In genomic region chr12:33322519-33322918, GRCh38 we compare ENCODE assay signal across 1 cellular context.
A peak's percentile ranks its signal among the peaks of the same experiment; 100 is the strongest.
TF ChIP-seq lines count a peak whose summit lies in the region.

No MANE protein-coding gene starts in this region.

TF ChIP-seq in K562, 482 proteins besides CTCF, POLR2A, EP300 and RAD21 (continued from another document):
- TF ChIP-seq AFF1 (IDR thresholded peaks at IDR 0.05; ENCODE audit: low read depth in 1 of 2, partially characterized antibody in 2 of 2) (no peak), EHMT2 (IDR thresholded peaks at IDR 0.05) (peak; percentile 68; the same call in 1 of the 2 replicates), YY1 (IDR thresholded peaks at IDR 0.05; ENCODE audit: borderline replicate concordance in 1 of 3, control insufficient read depth in 1 of 3, extremely low read depth in 1 of 3, insufficient read depth in 3 of 3, insufficient read length in 1 of 3, insufficient replicate concordance in 2 of 3, low read depth in 1 of 3, low read length in 2 of 3) (peak in 1 of 3 experiments; percentile 63), EP400 (IDR thresholded peaks at IDR 0.05) (peak; percentile 29; the same call in 1 of the 2 replicates), TARDBP (IDR thresholded peaks at IDR 0.05) (no peak), CREB3L1 (IDR thresholded peaks at IDR 0.05; ENCODE audit: borderline replicate concordance, low read depth) (peak; percentile 74), L3MBTL2 (IDR thresholded peaks at IDR 0.05) (peak; percentile 60; the same call in 1 of the 2 replicates), TCF7L2 (IDR thresholded peaks at IDR 0.05; ENCODE audit: low read depth, low read length) (no peak)
- TF ChIP-seq, protein P1, sequence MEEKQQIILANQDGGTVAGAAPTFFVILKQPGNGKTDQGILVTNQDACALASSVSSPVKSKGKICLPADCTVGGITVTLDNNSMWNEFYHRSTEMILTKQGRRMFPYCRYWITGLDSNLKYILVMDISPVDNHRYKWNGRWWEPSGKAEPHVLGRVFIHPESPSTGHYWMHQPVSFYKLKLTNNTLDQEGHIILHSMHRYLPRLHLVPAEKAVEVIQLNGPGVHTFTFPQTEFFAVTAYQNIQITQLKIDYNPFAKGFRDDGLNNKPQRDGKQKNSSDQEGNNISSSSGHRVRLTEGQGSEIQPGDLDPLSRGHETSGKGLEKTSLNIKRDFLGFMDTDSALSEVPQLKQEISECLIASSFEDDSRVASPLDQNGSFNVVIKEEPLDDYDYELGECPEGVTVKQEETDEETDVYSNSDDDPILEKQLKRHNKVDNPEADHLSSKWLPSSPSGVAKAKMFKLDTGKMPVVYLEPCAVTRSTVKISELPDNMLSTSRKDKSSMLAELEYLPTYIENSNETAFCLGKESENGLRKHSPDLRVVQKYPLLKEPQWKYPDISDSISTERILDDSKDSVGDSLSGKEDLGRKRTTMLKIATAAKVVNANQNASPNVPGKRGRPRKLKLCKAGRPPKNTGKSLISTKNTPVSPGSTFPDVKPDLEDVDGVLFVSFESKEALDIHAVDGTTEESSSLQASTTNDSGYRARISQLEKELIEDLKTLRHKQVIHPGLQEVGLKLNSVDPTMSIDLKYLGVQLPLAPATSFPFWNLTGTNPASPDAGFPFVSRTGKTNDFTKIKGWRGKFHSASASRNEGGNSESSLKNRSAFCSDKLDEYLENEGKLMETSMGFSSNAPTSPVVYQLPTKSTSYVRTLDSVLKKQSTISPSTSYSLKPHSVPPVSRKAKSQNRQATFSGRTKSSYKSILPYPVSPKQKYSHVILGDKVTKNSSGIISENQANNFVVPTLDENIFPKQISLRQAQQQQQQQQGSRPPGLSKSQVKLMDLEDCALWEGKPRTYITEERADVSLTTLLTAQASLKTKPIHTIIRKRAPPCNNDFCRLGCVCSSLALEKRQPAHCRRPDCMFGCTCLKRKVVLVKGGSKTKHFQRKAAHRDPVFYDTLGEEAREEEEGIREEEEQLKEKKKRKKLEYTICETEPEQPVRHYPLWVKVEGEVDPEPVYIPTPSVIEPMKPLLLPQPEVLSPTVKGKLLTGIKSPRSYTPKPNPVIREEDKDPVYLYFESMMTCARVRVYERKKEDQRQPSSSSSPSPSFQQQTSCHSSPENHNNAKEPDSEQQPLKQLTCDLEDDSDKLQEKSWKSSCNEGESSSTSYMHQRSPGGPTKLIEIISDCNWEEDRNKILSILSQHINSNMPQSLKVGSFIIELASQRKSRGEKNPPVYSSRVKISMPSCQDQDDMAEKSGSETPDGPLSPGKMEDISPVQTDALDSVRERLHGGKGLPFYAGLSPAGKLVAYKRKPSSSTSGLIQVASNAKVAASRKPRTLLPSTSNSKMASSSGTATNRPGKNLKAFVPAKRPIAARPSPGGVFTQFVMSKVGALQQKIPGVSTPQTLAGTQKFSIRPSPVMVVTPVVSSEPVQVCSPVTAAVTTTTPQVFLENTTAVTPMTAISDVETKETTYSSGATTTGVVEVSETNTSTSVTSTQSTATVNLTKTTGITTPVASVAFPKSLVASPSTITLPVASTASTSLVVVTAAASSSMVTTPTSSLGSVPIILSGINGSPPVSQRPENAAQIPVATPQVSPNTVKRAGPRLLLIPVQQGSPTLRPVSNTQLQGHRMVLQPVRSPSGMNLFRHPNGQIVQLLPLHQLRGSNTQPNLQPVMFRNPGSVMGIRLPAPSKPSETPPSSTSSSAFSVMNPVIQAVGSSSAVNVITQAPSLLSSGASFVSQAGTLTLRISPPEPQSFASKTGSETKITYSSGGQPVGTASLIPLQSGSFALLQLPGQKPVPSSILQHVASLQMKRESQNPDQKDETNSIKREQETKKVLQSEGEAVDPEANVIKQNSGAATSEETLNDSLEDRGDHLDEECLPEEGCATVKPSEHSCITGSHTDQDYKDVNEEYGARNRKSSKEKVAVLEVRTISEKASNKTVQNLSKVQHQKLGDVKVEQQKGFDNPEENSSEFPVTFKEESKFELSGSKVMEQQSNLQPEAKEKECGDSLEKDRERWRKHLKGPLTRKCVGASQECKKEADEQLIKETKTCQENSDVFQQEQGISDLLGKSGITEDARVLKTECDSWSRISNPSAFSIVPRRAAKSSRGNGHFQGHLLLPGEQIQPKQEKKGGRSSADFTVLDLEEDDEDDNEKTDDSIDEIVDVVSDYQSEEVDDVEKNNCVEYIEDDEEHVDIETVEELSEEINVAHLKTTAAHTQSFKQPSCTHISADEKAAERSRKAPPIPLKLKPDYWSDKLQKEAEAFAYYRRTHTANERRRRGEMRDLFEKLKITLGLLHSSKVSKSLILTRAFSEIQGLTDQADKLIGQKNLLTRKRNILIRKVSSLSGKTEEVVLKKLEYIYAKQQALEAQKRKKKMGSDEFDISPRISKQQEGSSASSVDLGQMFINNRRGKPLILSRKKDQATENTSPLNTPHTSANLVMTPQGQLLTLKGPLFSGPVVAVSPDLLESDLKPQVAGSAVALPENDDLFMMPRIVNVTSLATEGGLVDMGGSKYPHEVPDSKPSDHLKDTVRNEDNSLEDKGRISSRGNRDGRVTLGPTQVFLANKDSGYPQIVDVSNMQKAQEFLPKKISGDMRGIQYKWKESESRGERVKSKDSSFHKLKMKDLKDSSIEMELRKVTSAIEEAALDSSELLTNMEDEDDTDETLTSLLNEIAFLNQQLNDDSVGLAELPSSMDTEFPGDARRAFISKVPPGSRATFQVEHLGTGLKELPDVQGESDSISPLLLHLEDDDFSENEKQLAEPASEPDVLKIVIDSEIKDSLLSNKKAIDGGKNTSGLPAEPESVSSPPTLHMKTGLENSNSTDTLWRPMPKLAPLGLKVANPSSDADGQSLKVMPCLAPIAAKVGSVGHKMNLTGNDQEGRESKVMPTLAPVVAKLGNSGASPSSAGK (IDR thresholded peaks at IDR 0.05), result peak; percentile 37
TF ChIP-seq in K562: peak in this region for 8.
